Comparison of ENCODE assay signal across 19 cellular contexts in genomic region chr9:18564018-18564880, GRCh38.
DNase-seq lines count a peak whose midpoint lies in the region; ATAC-seq, FAIRE-seq and TF ChIP-seq lines count a peak whose summit lies in the region.
"Had no signal": no experiment of that assay in that cellular context is flagged by ENCODE, and none has a peak within 500 bp of the region (broad histone marks: within the 10 kb centered on the region; RNA-seq: fewer than 3 reads in every experiment).

No MANE protein-coding gene starts in this region.

- no peak overlapping the region for H2AFZ ChIP-seq in GM23248

- H3K9ac ChIP-seq in GM23248 = no peak overlapping the region

- H3K36me3 ChIP-seq in GM23248 (ENCODE audit: low read depth) = peaks cover 4% of the 10 kb centered on the region; the same call in 1 of the 2 replicates
- H3K36me3 ChIP-seq: BE2C had no signal

- TF ChIP-seq CTCF in WTC11 (IDR thresholded peaks at IDR 0.05) (no peak), mesothelial cell of epicardium (IDR thresholded peaks at IDR 0.05; ENCODE audit: unreplicated experiment) (no peak)

- peak; percentile 38; the same call in 1 of the 2 replicates for ATAC-seq in WTC11
- ATAC-seq: PC-3 had no signal

- H3K27ac Mint-ChIP-seq in WTC11 = no peak overlapping the region
- H3K27ac Mint-ChIP-seq in mesothelial cell of epicardium = peak overlapping the region; percentile 51
- H3K27ac Mint-ChIP-seq: CD14-positive monocyte had no signal

- 94 to 96% methylated on average over 15 of the region's 15 CpGs for WGBS in GM23248 (ENCODE audit: low coverage in 1 of 2, low lambda C conversion rate in 2 of 2, missing lambda C conversion rate in 2 of 2), 2 experiments

- H3K27me3 ChIP-seq in GM23248 (replicated peaks; ENCODE audit: insufficient read depth) = no peaks in the 10 kb centered on the region
- H3K27me3 ChIP-seq: BE2C had no signal

- peaks cover 34% of the 10 kb centered on the region for H3K9me3 Mint-ChIP-seq in WTC11
- H3K9me3 Mint-ChIP-seq in mesothelial cell of epicardium = peaks cover 36% of the 10 kb centered on the region

- H3K4me1 Mint-ChIP-seq in WTC11 (peaks cover 18% of the 10 kb centered on the region), mesothelial cell of epicardium (peaks cover 17% of the 10 kb centered on the region)
- H3K4me1 Mint-ChIP-seq: CD14-positive monocyte had no signal

- H3K79me2 ChIP-seq in GM23248 (ENCODE audit: insufficient read depth) = peaks cover 100% of the 10 kb centered on the region

- in situ Hi-C loops in GM23248 (cut with MboI) = no loop called here

- no peaks in the 10 kb centered on the region for H3K9me2 ChIP-seq in GM23248 (ENCODE audit: insufficient read depth)

- no peaks in the 10 kb centered on the region for H3K9me3 ChIP-seq in GM23248 (ENCODE audit: low read depth)
- H3K9me3 ChIP-seq: BE2C had no signal

- H3K4me3 Mint-ChIP-seq in WTC11 (no peak overlapping the region), mesothelial cell of epicardium (no peak overlapping the region)
- H3K4me3 Mint-ChIP-seq: CD14-positive monocyte had no signal

- H3K4me1 ChIP-seq in GM23248 (ENCODE audit: insufficient read depth) = peaks cover 36% of the 10 kb centered on the region
- H3K4me1 ChIP-seq: BE2C had no signal

- FAIRE-seq in urothelium cell line (lab: Jason Lieb, UNC) = no peak
- FAIRE-seq: HTR-8/SVneo had no signal

- POLR2A ChIA-PET in WTC11 (lab: Charles Lee) = no interaction called here
- POLR2A ChIA-PET in HEK293T (lab: Yijun Ruan, JAX) = no interaction called here

- DNase-seq in GM23248 = no peak
- DNase-seq in WTC11 (ENCODE audit: low spot score) = no peak
- no peak for DNase-seq in mesothelial cell of epicardium (ENCODE audit: low spot score in 2 of 2, unreplicated experiment in 2 of 2)
- DNase-seq in urothelium cell line (ENCODE audit: low spot score) = no peak
- no peak for DNase-seq in HEK293T (ENCODE audit: extremely low spot score)
- DNase-seq in NCI-H2171 (lab: John Stamatoyannopoulos, UW) = no peak
- DNase-seq in activated CD4-positive, alpha-beta T cell treated with anti-CD3 and anti-CD28 coated beads, Interleukin-2, amount 50 U/mL, for 4 hours = no peak
- DNase-seq: BE2C, KBM-7, NCI-H1105 treated with DMSO at 0.1 percent for 48 hours, NCI-H146, NCI-H1930, NCI-H2107, NCI-H446, NCI-H524 treated with DMSO at 0.1 percent for 48 hours, NCI-H774, PC-3 had no signal

- no peak overlapping the region for H3K4me2 ChIP-seq in GM23248 (ENCODE audit: unreplicated experiment)

- CTCF ChIA-PET in WTC11 (lab: Charles Lee) (no interaction called here), HEK293T (lab: Yijun Ruan, JAX) (no interaction called here)

- H3K36me3 Mint-ChIP-seq in WTC11 (peaks cover 14% of the 10 kb centered on the region), mesothelial cell of epicardium (peaks cover 11% of the 10 kb centered on the region)
- H3K36me3 Mint-ChIP-seq: CD14-positive monocyte had no signal

- H4K20me1 ChIP-seq in GM23248 (ENCODE audit: insufficient read depth) = no peaks in the 10 kb centered on the region

- peaks cover 44% of the 10 kb centered on the region for H3F3A ChIP-seq in GM23248 (ENCODE audit: insufficient read depth)

- H3K4me3 ChIP-seq in GM23248 = no peak overlapping the region

- H3K27ac ChIP-seq in GM23248 = 0 out of 2 replicates have a peak overlapping the region, but pooled peaks have one; percentile 52

- H3K27me3 Mint-ChIP-seq in WTC11 (ENCODE audit: low read depth) = no peaks in the 10 kb centered on the region
- H3K27me3 Mint-ChIP-seq in mesothelial cell of epicardium (ENCODE audit: low read depth) = no peaks in the 10 kb centered on the region

TF ChIP-seq in WTC11, 78 proteins besides CTCF, POLR2A, EP300 and RAD21 (continues in another document):
- TF ChIP-seq ZMAT4 (CRISPR knock-in tag; IDR thresholded peaks at IDR 0.05) (no peak), ZNF263 (CRISPR knock-in tag; IDR thresholded peaks at IDR 0.05; ENCODE audit: low read depth) (no peak), HMGA2 (CRISPR knock-in tag; IDR thresholded peaks at IDR 0.05) (no peak)
- TF ChIP-seq, protein P1, sequence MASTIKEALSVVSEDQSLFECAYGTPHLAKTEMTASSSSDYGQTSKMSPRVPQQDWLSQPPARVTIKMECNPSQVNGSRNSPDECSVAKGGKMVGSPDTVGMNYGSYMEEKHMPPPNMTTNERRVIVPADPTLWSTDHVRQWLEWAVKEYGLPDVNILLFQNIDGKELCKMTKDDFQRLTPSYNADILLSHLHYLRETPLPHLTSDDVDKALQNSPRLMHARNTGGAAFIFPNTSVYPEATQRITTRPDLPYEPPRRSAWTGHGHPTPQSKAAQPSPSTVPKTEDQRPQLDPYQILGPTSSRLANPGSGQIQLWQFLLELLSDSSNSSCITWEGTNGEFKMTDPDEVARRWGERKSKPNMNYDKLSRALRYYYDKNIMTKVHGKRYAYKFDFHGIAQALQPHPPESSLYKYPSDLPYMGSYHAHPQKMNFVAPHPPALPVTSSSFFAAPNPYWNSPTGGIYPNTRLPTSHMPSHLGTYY (CRISPR knock-in tag; IDR thresholded peaks at IDR 0.05) = no peak
- TF ChIP-seq, protein P2, sequence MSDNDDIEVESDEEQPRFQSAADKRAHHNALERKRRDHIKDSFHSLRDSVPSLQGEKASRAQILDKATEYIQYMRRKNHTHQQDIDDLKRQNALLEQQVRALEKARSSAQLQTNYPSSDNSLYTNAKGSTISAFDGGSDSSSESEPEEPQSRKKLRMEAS (CRISPR knock-in tag; IDR thresholded peaks at IDR 0.05) = no peak

TF ChIP-seq in HEK293T, 16 proteins besides CTCF, POLR2A, EP300 and RAD21:
- TF ChIP-seq BHLHE40 (IDR thresholded peaks at IDR 0.05; ENCODE audit: borderline replicate concordance) = no peak
- no peak for TF ChIP-seq L3MBTL2 (conservative IDR thresholded peaks at IDR 0.05)
- TF ChIP-seq ELF4 (IDR thresholded peaks at IDR 0.05) = no peak
- TF ChIP-seq FOXK2 (IDR thresholded peaks at IDR 0.05) = no peak
- TF ChIP-seq PKNOX1 (IDR thresholded peaks at IDR 0.05) = no peak
- TF ChIP-seq ZNF384 (IDR thresholded peaks at IDR 0.05) = no peak
- TF ChIP-seq SP1 (IDR thresholded peaks at IDR 0.05) = no peak
- no peak for TF ChIP-seq NFRKB (IDR thresholded peaks at IDR 0.05)
- TF ChIP-seq LEF1 (IDR thresholded peaks at IDR 0.05; ENCODE audit: borderline replicate concordance) = no peak
- no peak for TF ChIP-seq TARDBP (IDR thresholded peaks at IDR 0.05)
- no peak for TF ChIP-seq FOXM1 (IDR thresholded peaks at IDR 0.05; ENCODE audit: borderline replicate concordance)
- no peak for TF ChIP-seq HDGF (IDR thresholded peaks at IDR 0.05; ENCODE audit: borderline replicate concordance)
- no peak for TF ChIP-seq SUZ12 (IDR thresholded peaks at IDR 0.05)
- no peak for TF ChIP-seq CTBP1 (IDR thresholded peaks at IDR 0.05; ENCODE audit: borderline replicate concordance)
- TF ChIP-seq ARNT (IDR thresholded peaks at IDR 0.05) = no peak
- TF ChIP-seq FOXA1 (IDR thresholded peaks at IDR 0.05) = no peak
